In the genomic region with DNA sequence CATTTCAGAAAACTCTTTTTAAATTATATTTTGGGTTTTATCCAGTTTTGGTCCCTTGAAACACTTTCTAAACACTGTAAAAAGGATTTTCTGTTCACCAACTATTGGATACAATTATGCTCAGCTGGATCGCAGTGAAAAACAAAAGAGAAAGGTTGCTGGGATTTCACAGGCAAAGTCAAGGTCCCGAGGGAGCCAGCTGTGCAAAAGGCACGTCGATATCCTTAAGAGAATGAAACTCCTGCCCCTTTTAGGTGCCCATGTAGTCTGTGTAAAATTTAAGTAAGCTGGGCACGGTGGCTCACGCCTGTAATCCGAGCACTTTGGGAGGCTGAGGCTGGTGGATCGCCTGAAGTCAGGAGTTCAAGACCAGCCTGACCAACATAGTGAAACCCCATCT, we compare ENCODE assay signal across 1 cellular context.
TF ChIP-seq lines count a peak whose summit lies in the region.

No MANE protein-coding gene starts in this region.

TF ChIP-seq in GM23338, 12 proteins besides CTCF, POLR2A, EP300 and RAD21 (continued from another document):
- TF ChIP-seq, protein P1, sequence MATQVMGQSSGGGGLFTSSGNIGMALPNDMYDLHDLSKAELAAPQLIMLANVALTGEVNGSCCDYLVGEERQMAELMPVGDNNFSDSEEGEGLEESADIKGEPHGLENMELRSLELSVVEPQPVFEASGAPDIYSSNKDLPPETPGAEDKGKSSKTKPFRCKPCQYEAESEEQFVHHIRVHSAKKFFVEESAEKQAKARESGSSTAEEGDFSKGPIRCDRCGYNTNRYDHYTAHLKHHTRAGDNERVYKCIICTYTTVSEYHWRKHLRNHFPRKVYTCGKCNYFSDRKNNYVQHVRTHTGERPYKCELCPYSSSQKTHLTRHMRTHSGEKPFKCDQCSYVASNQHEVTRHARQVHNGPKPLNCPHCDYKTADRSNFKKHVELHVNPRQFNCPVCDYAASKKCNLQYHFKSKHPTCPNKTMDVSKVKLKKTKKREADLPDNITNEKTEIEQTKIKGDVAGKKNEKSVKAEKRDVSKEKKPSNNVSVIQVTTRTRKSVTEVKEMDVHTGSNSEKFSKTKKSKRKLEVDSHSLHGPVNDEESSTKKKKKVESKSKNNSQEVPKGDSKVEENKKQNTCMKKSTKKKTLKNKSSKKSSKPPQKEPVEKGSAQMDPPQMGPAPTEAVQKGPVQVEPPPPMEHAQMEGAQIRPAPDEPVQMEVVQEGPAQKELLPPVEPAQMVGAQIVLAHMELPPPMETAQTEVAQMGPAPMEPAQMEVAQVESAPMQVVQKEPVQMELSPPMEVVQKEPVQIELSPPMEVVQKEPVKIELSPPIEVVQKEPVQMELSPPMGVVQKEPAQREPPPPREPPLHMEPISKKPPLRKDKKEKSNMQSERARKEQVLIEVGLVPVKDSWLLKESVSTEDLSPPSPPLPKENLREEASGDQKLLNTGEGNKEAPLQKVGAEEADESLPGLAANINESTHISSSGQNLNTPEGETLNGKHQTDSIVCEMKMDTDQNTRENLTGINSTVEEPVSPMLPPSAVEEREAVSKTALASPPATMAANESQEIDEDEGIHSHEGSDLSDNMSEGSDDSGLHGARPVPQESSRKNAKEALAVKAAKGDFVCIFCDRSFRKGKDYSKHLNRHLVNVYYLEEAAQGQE (IDR thresholded peaks at IDR 0.05; ENCODE audit: unreplicated experiment), result no peak
- no peak for TF ChIP-seq ZNF114 (CRISPR knock-in tag; IDR thresholded peaks at IDR 0.05)
- no peak for TF ChIP-seq JUNB (IDR thresholded peaks at IDR 0.05; ENCODE audit: unreplicated experiment)
- no peak for TF ChIP-seq CREB1 (CRISPR knock-in tag; IDR thresholded peaks at IDR 0.05; ENCODE audit: low read depth)
- no peak for TF ChIP-seq EZH2phosphoT487 (IDR thresholded peaks at IDR 0.05; ENCODE audit: unreplicated experiment)
- TF ChIP-seq, protein P2, sequence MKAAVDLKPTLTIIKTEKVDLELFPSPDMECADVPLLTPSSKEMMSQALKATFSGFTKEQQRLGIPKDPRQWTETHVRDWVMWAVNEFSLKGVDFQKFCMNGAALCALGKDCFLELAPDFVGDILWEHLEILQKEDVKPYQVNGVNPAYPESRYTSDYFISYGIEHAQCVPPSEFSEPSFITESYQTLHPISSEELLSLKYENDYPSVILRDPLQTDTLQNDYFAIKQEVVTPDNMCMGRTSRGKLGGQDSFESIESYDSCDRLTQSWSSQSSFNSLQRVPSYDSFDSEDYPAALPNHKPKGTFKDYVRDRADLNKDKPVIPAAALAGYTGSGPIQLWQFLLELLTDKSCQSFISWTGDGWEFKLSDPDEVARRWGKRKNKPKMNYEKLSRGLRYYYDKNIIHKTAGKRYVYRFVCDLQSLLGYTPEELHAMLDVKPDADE (IDR thresholded peaks at IDR 0.05), result no peak
- TF ChIP-seq STAT1 (IDR thresholded peaks at IDR 0.05; ENCODE audit: unreplicated experiment), result no peak
- no peak for TF ChIP-seq NANOG (IDR thresholded peaks at IDR 0.05; ENCODE audit: borderline replicate concordance)
- no peak for TF ChIP-seq POLR2AphosphoS5 (IDR thresholded peaks at IDR 0.05; ENCODE audit: low read depth)
- TF ChIP-seq, protein P3, sequence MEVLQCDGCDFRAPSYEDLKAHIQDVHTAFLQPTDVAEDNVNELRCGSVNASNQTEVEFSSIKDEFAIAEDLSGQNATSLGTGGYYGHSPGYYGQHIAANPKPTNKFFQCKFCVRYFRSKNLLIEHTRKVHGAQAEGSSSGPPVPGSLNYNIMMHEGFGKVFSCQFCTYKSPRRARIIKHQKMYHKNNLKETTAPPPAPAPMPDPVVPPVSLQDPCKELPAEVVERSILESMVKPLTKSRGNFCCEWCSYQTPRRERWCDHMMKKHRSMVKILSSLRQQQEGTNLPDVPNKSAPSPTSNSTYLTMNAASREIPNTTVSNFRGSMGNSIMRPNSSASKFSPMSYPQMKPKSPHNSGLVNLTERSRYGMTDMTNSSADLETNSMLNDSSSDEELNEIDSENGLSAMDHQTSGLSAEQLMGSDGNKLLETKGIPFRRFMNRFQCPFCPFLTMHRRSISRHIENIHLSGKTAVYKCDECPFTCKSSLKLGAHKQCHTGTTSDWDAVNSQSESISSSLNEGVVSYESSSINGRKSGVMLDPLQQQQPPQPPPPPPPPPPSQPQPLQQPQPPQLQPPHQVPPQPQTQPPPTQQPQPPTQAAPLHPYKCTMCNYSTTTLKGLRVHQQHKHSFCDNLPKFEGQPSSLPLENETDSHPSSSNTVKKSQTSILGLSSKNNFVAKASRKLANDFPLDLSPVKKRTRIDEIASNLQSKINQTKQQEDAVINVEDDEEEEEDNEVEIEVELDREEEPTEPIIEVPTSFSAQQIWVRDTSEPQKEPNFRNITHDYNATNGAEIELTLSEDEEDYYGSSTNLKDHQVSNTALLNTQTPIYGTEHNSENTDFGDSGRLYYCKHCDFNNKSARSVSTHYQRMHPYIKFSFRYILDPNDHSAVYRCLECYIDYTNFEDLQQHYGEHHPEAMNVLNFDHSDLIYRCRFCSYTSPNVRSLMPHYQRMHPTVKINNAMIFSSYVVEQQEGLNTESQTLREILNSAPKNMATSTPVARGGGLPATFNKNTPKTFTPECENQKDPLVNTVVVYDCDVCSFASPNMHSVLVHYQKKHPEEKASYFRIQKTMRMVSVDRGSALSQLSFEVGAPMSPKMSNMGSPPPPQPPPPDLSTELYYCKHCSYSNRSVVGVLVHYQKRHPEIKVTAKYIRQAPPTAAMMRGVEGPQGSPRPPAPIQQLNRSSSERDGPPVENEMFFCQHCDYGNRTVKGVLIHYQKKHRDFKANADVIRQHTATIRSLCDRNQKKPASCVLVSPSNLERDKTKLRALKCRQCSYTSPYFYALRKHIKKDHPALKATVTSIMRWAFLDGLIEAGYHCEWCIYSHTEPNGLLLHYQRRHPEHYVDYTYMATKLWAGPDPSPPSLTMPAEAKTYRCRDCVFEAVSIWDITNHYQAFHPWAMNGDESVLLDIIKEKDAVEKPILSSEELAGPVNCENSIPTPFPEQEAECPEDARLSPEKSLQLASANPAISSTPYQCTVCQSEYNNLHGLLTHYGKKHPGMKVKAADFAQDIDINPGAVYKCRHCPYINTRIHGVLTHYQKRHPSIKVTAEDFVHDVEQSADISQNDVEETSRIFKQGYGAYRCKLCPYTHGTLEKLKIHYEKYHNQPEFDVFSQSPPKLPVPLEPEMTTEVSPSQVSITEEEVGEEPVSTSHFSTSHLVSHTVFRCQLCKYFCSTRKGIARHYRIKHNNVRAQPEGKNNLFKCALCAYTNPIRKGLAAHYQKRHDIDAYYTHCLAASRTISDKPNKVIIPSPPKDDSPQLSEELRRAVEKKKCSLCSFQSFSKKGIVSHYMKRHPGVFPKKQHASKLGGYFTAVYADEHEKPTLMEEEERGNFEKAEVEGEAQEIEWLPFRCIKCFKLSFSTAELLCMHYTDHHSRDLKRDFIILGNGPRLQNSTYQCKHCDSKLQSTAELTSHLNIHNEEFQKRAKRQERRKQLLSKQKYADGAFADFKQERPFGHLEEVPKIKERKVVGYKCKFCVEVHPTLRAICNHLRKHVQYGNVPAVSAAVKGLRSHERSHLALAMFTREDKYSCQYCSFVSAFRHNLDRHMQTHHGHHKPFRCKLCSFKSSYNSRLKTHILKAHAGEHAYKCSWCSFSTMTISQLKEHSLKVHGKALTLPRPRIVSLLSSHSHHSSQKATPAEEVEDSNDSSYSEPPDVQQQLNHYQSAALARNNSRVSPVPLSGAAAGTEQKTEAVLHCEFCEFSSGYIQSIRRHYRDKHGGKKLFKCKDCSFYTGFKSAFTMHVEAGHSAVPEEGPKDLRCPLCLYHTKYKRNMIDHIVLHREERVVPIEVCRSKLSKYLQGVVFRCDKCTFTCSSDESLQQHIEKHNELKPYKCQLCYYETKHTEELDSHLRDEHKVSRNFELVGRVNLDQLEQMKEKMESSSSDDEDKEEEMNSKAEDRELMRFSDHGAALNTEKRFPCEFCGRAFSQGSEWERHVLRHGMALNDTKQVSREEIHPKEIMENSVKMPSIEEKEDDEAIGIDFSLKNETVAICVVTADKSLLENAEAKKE (CRISPR knock-in tag; IDR thresholded peaks at IDR 0.05), result no peak
